ENCODE assay signal across 20 cellular contexts in the genomic region with DNA sequence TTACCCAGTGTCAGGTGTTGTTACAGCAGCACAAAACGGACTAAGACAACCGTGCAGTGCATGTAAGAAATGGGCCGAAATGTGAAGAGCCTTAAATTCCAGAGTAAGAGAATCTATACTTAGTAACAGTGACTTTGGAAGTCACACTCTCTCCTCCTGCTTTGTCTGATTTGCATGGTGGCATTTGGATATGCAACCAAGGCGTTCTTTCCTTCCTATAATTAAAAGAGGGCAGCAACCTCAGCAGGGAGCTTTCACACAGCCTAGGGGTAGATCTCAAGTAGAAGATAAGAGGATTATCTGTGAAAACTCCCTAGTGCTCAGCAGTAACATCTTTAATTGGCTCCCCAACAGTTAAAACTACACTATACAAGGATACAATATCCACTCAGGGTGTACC. TPM values are rescaled to one million over a fixed set of nuclear protein-coding genes. Genes with fewer than 3 reads are reported as not detected.
A peak's percentile ranks its signal among the peaks of the same experiment; 100 is the strongest.
DNase-seq lines count a peak whose midpoint lies in the region; ATAC-seq, FAIRE-seq and TF ChIP-seq lines count a peak whose summit lies in the region.
"Had no signal": no experiment of that assay in that cellular context is flagged by ENCODE, and none has a peak within 500 bp of the region (broad histone marks: within the 10 kb centered on the region; RNA-seq: fewer than 3 reads in every experiment).

No MANE protein-coding gene starts in this region.

- ATAC-seq in aorta (ENCODE audit: low FRiP score) (no peak), gastrocnemius medialis (no peak), right lobe of liver (no peak)
- ATAC-seq: natural killer cell had no signal

- DNase-seq in A673 (ENCODE audit: low spot score): peak; percentile 94
- DNase-seq in HTR-8/SVneo (ENCODE audit: insufficient read length, low spot score): no peak
- peak; percentile 15 for DNase-seq in cerebellum (ENCODE audit: low spot score)
- DNase-seq in mesothelial cell of epicardium (ENCODE audit: low spot score in 2 of 2, unreplicated experiment in 2 of 2): no peak
- DNase-seq in aorta: no peak
- DNase-seq in SW480 (ENCODE audit: low spot score): no peak
- DNase-seq in gastrocnemius medialis: no peak
- no peak for DNase-seq in right lobe of liver
- DNase-seq: activated gamma-delta T cell, brain microvascular endothelial cell, cortex of kidney, GDM1, left colon, MV-4-11, natural killer cell, NCI-H1694, posterior cingulate gyrus, upper lobe of left lung had no signal

- H3K9me3 Mint-ChIP-seq in mesothelial cell of epicardium: peaks cover 6% of the 10 kb centered on the region

- H3K36me3 Mint-ChIP-seq in mesothelial cell of epicardium: peaks cover 14% of the 10 kb centered on the region

- H3K4me3 Mint-ChIP-seq in mesothelial cell of epicardium: no peak overlapping the region
- H3K4me3 Mint-ChIP-seq: natural killer cell had no signal

- no TSS peak for BruUV-seq in A673 (replicated peaks; lab: Mats Ljungman, UMichigan)

- no peak for TF ChIP-seq POLR2A in gastrocnemius medialis (IDR thresholded peaks at IDR 0.05)
- TF ChIP-seq POLR2A in right lobe of liver (IDR thresholded peaks at IDR 0.05): no peak

- peaks cover 29% of the 10 kb centered on the region for H3K4me1 Mint-ChIP-seq in mesothelial cell of epicardium

- peaks cover 4% of the 10 kb centered on the region for H3K9me3 ChIP-seq in A673 (ENCODE audit: low read depth, low read length, poor library complexity, severe bottlenecking)
- H3K9me3 ChIP-seq in aorta (ENCODE audit: control insufficient read depth, low read length): no peaks in the 10 kb centered on the region
- H3K9me3 ChIP-seq in gastrocnemius medialis: no peaks in the 10 kb centered on the region
- H3K9me3 ChIP-seq in right lobe of liver: no peaks in the 10 kb centered on the region
- H3K9me3 ChIP-seq: SJSA1 had no signal

- H3K36me3 ChIP-seq in A673 (ENCODE audit: insufficient read depth, low read length, poor library complexity, severe bottlenecking): peaks cover 10% of the 10 kb centered on the region
- peaks cover 0 to 2% of the 10 kb centered on the region in 2 donors for H3K36me3 ChIP-seq in aorta (ENCODE audit: control insufficient read depth in 1 of 2, insufficient read depth in 2 of 2, low read length in 1 of 2)
- peaks cover 0 to 7% of the 10 kb centered on the region in 2 donors for H3K36me3 ChIP-seq in gastrocnemius medialis
- H3K36me3 ChIP-seq in right lobe of liver: no peaks in the 10 kb centered on the region
- H3K36me3 ChIP-seq: SJSA1 had no signal

- no peak overlapping the region for H3K4me3 ChIP-seq in A673 (ENCODE audit: low read depth, low read length, poor library complexity, severe bottlenecking)
- H3K4me3 ChIP-seq in aorta (ENCODE audit: low read length in 2 of 2): no peak overlapping the region
- no peak overlapping the region for H3K4me3 ChIP-seq in gastrocnemius medialis
- no peak overlapping the region for H3K4me3 ChIP-seq in right lobe of liver
- H3K4me3 ChIP-seq: SJSA1, upper lobe of left lung had no signal

- H3K27ac ChIP-seq in A673 (ENCODE audit: low read depth, low read length, poor library complexity, severe bottlenecking): peak overlapping the region; percentile 60
- no peak overlapping the region for H3K27ac ChIP-seq in aorta (ENCODE audit: low read depth in 1 of 2, low read length in 2 of 2)
- no peak overlapping the region for H3K27ac ChIP-seq in gastrocnemius medialis
- no peak overlapping the region for H3K27ac ChIP-seq in right lobe of liver
- H3K27ac ChIP-seq: brain microvascular endothelial cell, C4-2B, SJSA1, upper lobe of left lung had no signal

- 72 to 85% methylated on average over 4 of the region's 4 CpGs for WGBS in aorta, 2 donors
- WGBS in right lobe of liver (ENCODE audit: insufficient coverage, low coverage, low lambda C conversion rate, missing lambda C conversion rate): 88% methylated on average over 4 of the region's 4 CpGs

- intact Hi-C loops in A673 (cut with micrococcal nuclease; ENCODE audit: unreplicated experiment): no loop called here
- intact Hi-C loops in aorta (cut with DNase I): no loop called here
- intact Hi-C loops in gastrocnemius medialis (cut with DNase I; ENCODE audit: low total_unique reads): no loop called here
- intact Hi-C loops in right lobe of liver (cut with DNase I): no loop called here

- TF ChIP-seq CTCF in A673 (conservative IDR thresholded peaks at IDR 0.05; ENCODE audit: low read depth, low read length) (no peak), mesothelial cell of epicardium (IDR thresholded peaks at IDR 0.05; ENCODE audit: unreplicated experiment) (no peak), gastrocnemius medialis (IDR thresholded peaks at IDR 0.05 in 4 of 5, conservative IDR thresholded peaks at IDR 0.05 in 1 of 5) (no peak), right lobe of liver (IDR thresholded peaks at IDR 0.05) (no peak)

- H3K27me3 ChIP-seq in A673 (replicated peaks; ENCODE audit: insufficient read depth, low read depth, low read length, poor library complexity) (no peaks in the 10 kb centered on the region), aorta (ENCODE audit: control insufficient read depth in 1 of 2, insufficient read depth in 2 of 2, low read length in 1 of 2) (no peaks in the 10 kb centered on the region), gastrocnemius medialis (no peaks in the 10 kb centered on the region), right lobe of liver (no peaks in the 10 kb centered on the region)
- H3K27me3 ChIP-seq: brain microvascular endothelial cell, SJSA1, upper lobe of left lung had no signal

- in situ Hi-C loops in gastrocnemius medialis (cut with MboI; ENCODE audit: low sequenced_read_pairs in 4 of 4): no loop called here

- CTCF ChIA-PET in A673 (lab: Charles Lee): no interaction called here

- FAIRE-seq in HTR-8/SVneo (lab: Jason Lieb, UNC): peak; percentile 66

- POLR2A ChIA-PET in A673 (lab: Charles Lee; ENCODE audit: low non-redundant PET): no interaction called here

- H3K4me1 ChIP-seq in A673 (ENCODE audit: insufficient read depth, low read length, poor library complexity, severe bottlenecking) (peaks cover 41% of the 10 kb centered on the region), aorta (ENCODE audit: control insufficient read depth in 1 of 2, insufficient read depth in 2 of 2, low read length in 2 of 2) (peaks cover 2 to 5% of the 10 kb centered on the region in 2 donors), gastrocnemius medialis (no peaks in the 10 kb centered on the region), right lobe of liver (peaks cover 0 to 34% (median 0%) of the 10 kb centered on the region in 4 donors)
- H3K4me1 ChIP-seq: SJSA1, upper lobe of left lung had no signal

- peak overlapping the region; percentile 25 for H3K27ac Mint-ChIP-seq in mesothelial cell of epicardium
- H3K27ac Mint-ChIP-seq: natural killer cell had no signal

- no peaks in the 10 kb centered on the region for H3K27me3 Mint-ChIP-seq in mesothelial cell of epicardium (ENCODE audit: low read depth)

RNA-seq across cellular contexts. Expression of a gene that starts 16.5 kb away (rescaled TPM):
- 62.1 and 76.8 TPM in 2 replicates for total RNA-seq in A673 (2021)
- total RNA-seq in cerebellum: 128 TPM
- 56.1 to 56.5 TPM (median 56.1 TPM) in 3 replicates for total RNA-seq in mesothelial cell of epicardium
- total RNA-seq in aorta: 10 to 100 TPM; 37.6 to 40.2 TPM
- 10 to 100 TPM; 11.9 to 31.6 TPM for polyA plus RNA-seq in aorta
- total RNA-seq in gastrocnemius medialis: 10 to 100 TPM in 1 of 4 donors, 1 to 10 TPM in 3; 5.0 to 21.7 (median 7.3) TPM
- 10 to 100 TPM; 13.8 to 36.3 (median 22.5) TPM for total RNA-seq in right lobe of liver

RNA-seq across cellular contexts. Expression of a gene that starts 31.1 kb away (rescaled TPM):
- total RNA-seq in A673 (2021) (151 and 170 TPM in 2 replicates), cerebellum (40.2 TPM), mesothelial cell of epicardium (95.8 to 101 TPM (median 97.6 TPM) in 3 replicates), aorta (10 to 100 TPM; 83.3 to 91.4 TPM), gastrocnemius medialis (100 to 1,000 TPM in 3 of 4 donors, 10 to 100 TPM in 1; 73.4 to 176 (median 136) TPM), right lobe of liver (100 to 1,000 TPM in 5 of 6 experiments, 10 to 100 TPM in 1; 95.9 to 209 (median 157) TPM)
- 10 to 100 TPM; 86.1 to 92.3 TPM for polyA plus RNA-seq in aorta

RNA-seq across cellular contexts. Expression of a gene that starts 37.4 kb away (rescaled TPM):
- total RNA-seq in A673 (2021): 11.2 and 15.6 TPM in 2 replicates
- total RNA-seq in cerebellum: 18.3 TPM
- total RNA-seq in mesothelial cell of epicardium: 15.4 to 17.1 TPM (median 16.8 TPM) in 3 replicates
- 10 to 100 TPM; 18.7 to 25.4 TPM for total RNA-seq in aorta
- 10 to 100 TPM; 19.9 to 21.3 TPM for polyA plus RNA-seq in aorta
- 10 to 100 TPM; 13.7 to 27.0 (median 20.7) TPM for total RNA-seq in gastrocnemius medialis
- 1 to 10 TPM; 5.4 to 8.2 (median 6.7) TPM for total RNA-seq in right lobe of liver

Comparison
In these comparisons a context has a peak if more than half of its experiments do, and no peak if none do; other contexts are left out.
1. DNase-seq: peak in A673 (single experiment) and cerebellum (single experiment); none in HTR-8/SVneo (single experiment), mesothelial cell of epicardium (0 of 2), aorta (0 of 2), SW480 (single experiment), gastrocnemius medialis (0 of 2) and right lobe of liver (0 of 3).